Comparison of ENCODE assay signal across 8 cellular contexts in the genomic region with DNA sequence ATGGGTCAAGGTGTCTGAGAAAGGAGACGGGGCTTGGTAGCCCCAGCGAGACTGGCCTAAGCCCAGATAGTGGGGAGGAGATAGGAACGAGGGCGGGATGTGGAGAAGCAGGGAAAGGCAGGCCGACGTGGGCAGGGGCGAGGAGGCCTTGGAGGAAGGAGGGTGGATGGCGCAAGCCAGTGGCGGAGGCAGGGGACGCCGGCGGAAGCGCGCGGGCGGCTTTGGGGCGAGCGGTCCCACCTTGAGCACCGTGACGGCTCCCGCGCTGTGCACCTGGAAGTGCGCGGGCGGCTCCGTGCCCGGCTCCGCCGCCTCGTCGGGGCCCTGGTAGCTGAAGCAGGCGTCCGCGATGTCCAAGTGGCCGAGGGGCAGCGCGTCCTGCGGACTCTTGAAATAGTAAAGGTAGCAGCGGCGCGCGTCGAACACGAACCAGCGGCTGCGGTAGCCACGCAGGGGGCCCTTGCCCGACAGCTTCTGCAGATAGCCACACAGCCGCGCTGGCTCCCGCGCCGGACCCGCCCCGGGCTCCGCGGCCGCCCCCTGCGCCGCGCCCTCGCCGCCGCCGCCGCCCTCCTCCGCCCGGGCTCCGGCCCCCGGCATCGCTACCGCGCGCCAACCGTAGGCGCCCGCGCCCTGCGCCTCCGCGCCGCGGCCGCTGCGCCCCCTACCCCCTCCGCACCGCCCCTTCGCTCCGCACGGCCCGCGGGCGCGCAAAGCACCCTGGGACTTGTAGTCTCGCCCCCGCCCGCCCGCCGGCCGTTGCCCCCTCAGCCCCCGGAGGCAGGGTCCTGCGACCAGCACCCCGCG. TPM values are rescaled to one million over a fixed set of nuclear protein-coding genes. Genes with fewer than 3 reads are reported as not detected.
DNase-seq lines count a peak whose midpoint lies in the region; ATAC-seq and TF ChIP-seq lines count a peak whose summit lies in the region.

Gene TBC1D2B, minus strand, starts transcription at position 659 of the 807 bp plus-strand sequence. Its CDS starts 59 bp downstream, at position 600.

- H3K27me3 ChIP-seq in Peyer's patch, result no peaks in the 10 kb centered on the region

- DNase-seq in Ammon's horn (ENCODE audit: low spot score) (peak; percentile 69), Peyer's patch (peak; percentile 69 to 85 (median 85)), fibroblast of villous mesenchyme (ENCODE audit: low read depth) (peak; percentile 63), neural crest cell (ENCODE audit: low read depth, low spot score) (peak; percentile 56), substantia nigra (lab: John Stamatoyannopoulos, UW) (peak in 41 of 49 donors; percentile 26 to 84 (median 57))
- DNase-seq in activated T-helper 9 cell treated with anti-CD3 and anti-CD28 coated beads, Interleukin-2, amount 50 U/mL, for 16 hours (ENCODE audit: low read depth), result peak; percentile 64

- ATAC-seq in HG03432 (IDR thresholded peaks at IDR 0.05; ENCODE audit: unreplicated experiment), result peak; percentile 79

- TF ChIP-seq POLR2A in GM19099 (IDR thresholded peaks at IDR 0.05; ENCODE audit: extremely low read depth, insufficient read length, low read depth), result peak; percentile 60
- peak in 1 of 2 donors; percentile 51 for TF ChIP-seq POLR2A in Peyer's patch (IDR thresholded peaks at IDR 0.05)

- H3K27ac Mint-ChIP-seq in neural crest cell (ENCODE audit: unreplicated experiment), result peak within 1 kb of the TSS; percentile 94

- peaks cover 33% of the 10 kb centered on the region for H3K4me1 Mint-ChIP-seq in neural crest cell

- H3K27me3 Mint-ChIP-seq in neural crest cell (ENCODE audit: low read depth), result no peaks in the 10 kb centered on the region

- H3K4me3 ChIP-seq in Peyer's patch, result peak within 1 kb of the TSS; percentile 83 to 96 (median 90)
- H3K4me3 ChIP-seq in fibroblast of villous mesenchyme (ENCODE audit: low read depth, low read length), result peak within 1 kb of the TSS; percentile 94

- no peaks in the 10 kb centered on the region for H3K9me3 Mint-ChIP-seq in neural crest cell

- H3K4me3 Mint-ChIP-seq in neural crest cell, result peak within 1 kb of the TSS; percentile 95

- TF ChIP-seq CTCF in Peyer's patch (IDR thresholded peaks at IDR 0.05), result no peak
- no peak for TF ChIP-seq CTCF in fibroblast of villous mesenchyme (IDR thresholded peaks at IDR 0.05; ENCODE audit: insufficient read depth, low read depth, low read length)
- TF ChIP-seq CTCF in neural crest cell (conservative IDR thresholded peaks at IDR 0.05), result no peak

- H3K36me3 ChIP-seq in Peyer's patch, result no peaks in the 10 kb centered on the region

- peak within 1 kb of the TSS; percentile 85 to 97 (median 93) for H3K27ac ChIP-seq in Peyer's patch
- peak within 1 kb of the TSS; percentile 84 for H3K27ac ChIP-seq in substantia nigra (ENCODE audit: low read depth, low read length, poor library complexity, severe bottlenecking)

- H3K9me3 ChIP-seq in Peyer's patch, result no peaks in the 10 kb centered on the region

- H3K4me1 ChIP-seq in Peyer's patch, result peaks cover 0 to 44% (median 3%) of the 10 kb centered on the region in 4 donors

- no peaks in the 10 kb centered on the region for H3K36me3 Mint-ChIP-seq in neural crest cell (ENCODE audit: low read depth)

RNA-seq across cellular contexts. Expression of gene TBC1D2B, which starts in this region (rescaled TPM):
- total RNA-seq in Peyer's patch, result 10 to 100 TPM; 52.9 to 94.9 (median 72.4) TPM
- total RNA-seq in fibroblast of villous mesenchyme, result 32.5 and 52.2 TPM in 2 replicates
- total RNA-seq in neural crest cell, result 19.7 and 21.8 TPM in 2 replicates

Comparison
In these comparisons a context has a peak if more than half of its experiments do, and no peak if none do; other contexts are left out.
1. Peak in every context shown above with its lines: DNase-seq, ATAC-seq, H3K4me3 ChIP-seq and H3K27ac ChIP-seq.